ENCODE assay signal across 28 cellular contexts in the genomic region with DNA sequence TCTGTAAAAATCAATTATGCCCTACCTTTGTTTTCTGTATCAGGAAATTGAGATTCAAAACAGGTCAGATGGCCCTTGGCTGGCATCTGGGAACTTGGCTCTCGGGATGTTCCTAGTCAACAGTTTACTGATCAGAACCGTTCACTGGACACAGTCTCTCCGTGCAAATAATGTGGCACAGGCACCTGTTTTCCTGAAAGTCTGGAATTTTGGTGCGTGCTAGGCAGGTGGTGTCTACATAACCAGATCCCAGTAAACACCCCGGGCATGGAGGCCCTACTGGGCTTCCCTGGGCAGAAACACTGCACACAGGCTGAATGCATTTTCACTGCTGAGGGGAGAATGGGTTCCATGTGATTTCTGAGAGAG. TPM values are rescaled to one million over a fixed set of nuclear protein-coding genes. Genes with fewer than 3 reads are reported as not detected.
DNase-seq lines count a peak whose midpoint lies in the region; ATAC-seq and TF ChIP-seq lines count a peak whose summit lies in the region.
"Had no signal": no experiment of that assay in that cellular context is flagged by ENCODE, and none has a peak within 500 bp of the region (broad histone marks: within the 10 kb centered on the region; RNA-seq: fewer than 3 reads in every experiment).

No MANE protein-coding gene starts in this region.

- H2BK15ac ChIP-seq in mesenchymal stem cell (ENCODE audit: low read depth, poor library complexity, severe bottlenecking) = no peak overlapping the region

- peak overlapping the region; percentile 47 for H3K27ac ChIP-seq in AG04450 (ENCODE audit: low read depth, low read length)
- H3K27ac ChIP-seq in DND-41 (ENCODE audit: low read length) = no peak overlapping the region
- peak overlapping the region; percentile 4 for H3K27ac ChIP-seq in VCaP
- H3K27ac ChIP-seq in right lobe of liver = peak overlapping the region in 2 of 3 donors; percentile 52 to 53
- no peak overlapping the region for H3K27ac ChIP-seq in mesenchymal stem cell (ENCODE audit: low read length, poor library complexity, severe bottlenecking)
- H3K27ac ChIP-seq: body of pancreas, esophagus muscularis mucosa, hepatocyte, left lung, SJCRH30, thoracic aorta, vagina had no signal

- H4K8ac ChIP-seq in mesenchymal stem cell (ENCODE audit: low read length) = no peak overlapping the region

- TF ChIP-seq POLR2A in right lobe of liver (IDR thresholded peaks at IDR 0.05) = no peak

- H3K23ac ChIP-seq in mesenchymal stem cell (ENCODE audit: low read length in 2 of 2) = no peak overlapping the region

- ATAC-seq in DND-41 (ENCODE audit: insufficient read depth, low read depth) (no peak), right lobe of liver (peak; percentile 40 to 71 (median 62))
- ATAC-seq: body of pancreas; left lung; naive thymus-derived CD8-positive, alpha-beta T cell; Panc1; stimulated activated memory B cell treated with anti-CD40 and anti-IgM and Interleukin-4, amounts not matched to agents 10 μg/mL and 1 μg/mL and 100 μg/mL, for 72 hours had no signal

- peaks cover 95% of the 10 kb centered on the region for H3K36me3 ChIP-seq in DND-41 (ENCODE audit: insufficient read depth, low read length)
- peaks cover 14 to 96% (median 43%) of the 10 kb centered on the region in 4 donors for H3K36me3 ChIP-seq in right lobe of liver
- H3K36me3 ChIP-seq in mesenchymal stem cell (ENCODE audit: control insufficient read depth in 1 of 2, insufficient read depth in 2 of 2, low read depth in 1 of 2, low read length in 2 of 2) = peaks cover 91 to 94% of the 10 kb centered on the region in 2 experiments

- POLR2A ChIA-PET in AG04450 (lab: Yijun Ruan, JAX) = interaction anchor here (2.2 kb wide), 1 partner anchor 7 kb away, joined by 28 read pairs; a partner anchor contains a TSS

- H3K4ac ChIP-seq in mesenchymal stem cell (ENCODE audit: low read depth in 1 of 2, low read length in 2 of 2) = no peak overlapping the region

- H2BK120ac ChIP-seq in mesenchymal stem cell (ENCODE audit: low read depth, low read length) = no peak overlapping the region

- 31% methylated on average over 5 of the region's 5 CpGs for WGBS in right lobe of liver (ENCODE audit: insufficient coverage, low coverage, low lambda C conversion rate, missing lambda C conversion rate)
- 91% methylated on average over 5 of the region's 5 CpGs for WGBS in mesenchymal stem cell

- H2BK5ac ChIP-seq in mesenchymal stem cell (ENCODE audit: low read depth, low read length, poor library complexity, severe bottlenecking) = no peak overlapping the region

- CTCF ChIA-PET in AG04450 (lab: Charles Lee) = no interaction called here

- no peak overlapping the region for H3K9ac ChIP-seq in DND-41 (ENCODE audit: low read depth, low read length)
- H3K9ac ChIP-seq in mesenchymal stem cell (ENCODE audit: low read length) = no peak overlapping the region

- peaks cover 24% of the 10 kb centered on the region for H3K79me1 ChIP-seq in mesenchymal stem cell (replicated peaks; ENCODE audit: low read length, poor library complexity, severe bottlenecking)

- peaks cover 92% of the 10 kb centered on the region for H4K20me1 ChIP-seq in DND-41 (ENCODE audit: insufficient read depth, low read length)

- H3K4me3 ChIP-seq in AG04450 (ENCODE audit: low read depth, low read length) (no peak overlapping the region), DND-41 (ENCODE audit: low read depth in 1 of 2, low read length in 2 of 2) (no peak overlapping the region), right lobe of liver (no peak overlapping the region), mesenchymal stem cell (ENCODE audit: insufficient read depth in 1 of 2, low read depth in 1 of 2, low read length in 2 of 2) (no peak overlapping the region)
- H3K4me3 ChIP-seq: body of pancreas, esophagus muscularis mucosa, hepatocyte, left lung, SJCRH30, thoracic aorta, vagina had no signal

- H2AFZ ChIP-seq in DND-41 (ENCODE audit: low read depth, low read length) = no peak overlapping the region
- no peak overlapping the region for H2AFZ ChIP-seq in mesenchymal stem cell (ENCODE audit: low read depth, low read length)
- H2AFZ ChIP-seq: hepatocyte had no signal

- no peak for DNase-seq in AG04450 (ENCODE audit: low read depth, low spot score)
- DNase-seq in DND-41 = no peak
- DNase-seq in right lobe of liver = peak in 1 of 3 donors; percentile 55
- no peak for DNase-seq in NCI-H526 (lab: John Stamatoyannopoulos, UW)
- no peak for DNase-seq in kidney tubule cell (ENCODE audit: low spot score)
- no peak for DNase-seq in mesenchymal stem cell
- DNase-seq: activated CD4-positive, alpha-beta T cell treated with anti-CD3 and anti-CD28 coated beads for 48 hours; activated CD8-positive, alpha-beta memory T cell treated with anti-CD3 and anti-CD28 coated beads, Interleukin-2, amount 50 U/mL, for 4 hours; body of pancreas; CD4-positive, alpha-beta memory T cell; DMS153; immature natural killer cell; KG1; left lung; naive thymus-derived CD8-positive, alpha-beta T cell; NCI-H146; NCI-H510A treated with DMSO at 0.1 percent for 48 hours; NK-92 treated with Interleukin-12 subunit alpha and Interleukin-12 subunit beta, amount 100 ng/mL, for 24 hours; SJCRH30; small intestine; stimulated activated CD4-positive, alpha-beta T cell treated with anti-CD3 and anti-CD28 coated beads, Interleukin-2, amount 100 ng/mL, for 48 hours had no signal

- peak overlapping the region; percentile 27; the same call in 1 of the 2 replicates for H3K4me2 ChIP-seq in DND-41 (ENCODE audit: insufficient read depth, low read length)
- H3K4me2 ChIP-seq in mesenchymal stem cell (ENCODE audit: low read length, poor library complexity, severe bottlenecking) = no peak overlapping the region
- H3K4me2 ChIP-seq: hepatocyte had no signal

- H3K4me1 ChIP-seq in DND-41 (ENCODE audit: insufficient read depth, low read length) (peaks cover 36% of the 10 kb centered on the region), right lobe of liver (peaks cover 0 to 28% (median 13%) of the 10 kb centered on the region in 4 donors), mesenchymal stem cell (ENCODE audit: control insufficient read depth, insufficient read depth, low read depth, low read length) (peaks cover 29% of the 10 kb centered on the region)
- H3K4me1 ChIP-seq: body of pancreas had no signal

- H3K27me3 ChIP-seq in AG04450 (ENCODE audit: control insufficient read depth, insufficient read depth, low read length) (no peaks in the 10 kb centered on the region), DND-41 (ENCODE audit: insufficient read depth, low read length, poor library complexity) (no peaks in the 10 kb centered on the region), right lobe of liver (no peaks in the 10 kb centered on the region), mesenchymal stem cell (ENCODE audit: control insufficient read depth in 1 of 2, insufficient read depth in 1 of 2, low read length in 2 of 2) (no peaks in the 10 kb centered on the region)
- H3K27me3 ChIP-seq: body of pancreas, esophagus muscularis mucosa, hepatocyte, left lung, SJCRH30, vagina had no signal

- TF ChIP-seq CTCF in AG04450 (IDR thresholded peaks at IDR 0.05; ENCODE audit: low read depth, low read length) (no peak), DND-41 (IDR thresholded peaks at IDR 0.05; ENCODE audit: borderline replicate concordance, extremely low read depth, low read length, poor library complexity, severe bottlenecking) (no peak), VCaP (conservative IDR thresholded peaks at IDR 0.05) (no peak), right lobe of liver (IDR thresholded peaks at IDR 0.05) (no peak)

- H4K91ac ChIP-seq in mesenchymal stem cell (ENCODE audit: low read length) = no peak overlapping the region

- no peak overlapping the region for H3K14ac ChIP-seq in mesenchymal stem cell (ENCODE audit: low read length in 2 of 2)

- no peak overlapping the region for H2AK5ac ChIP-seq in mesenchymal stem cell (ENCODE audit: low read length, severe bottlenecking)

- intact Hi-C loops in right lobe of liver (cut with DNase I) = no loop called here

- H3K18ac ChIP-seq in mesenchymal stem cell (ENCODE audit: low read depth in 1 of 2, low read length in 2 of 2) = no peak overlapping the region

- H2BK12ac ChIP-seq in mesenchymal stem cell (ENCODE audit: low read length in 2 of 2) = no peak overlapping the region

- no peaks in the 10 kb centered on the region; the same call in 1 of the 2 replicates for H3K9me3 ChIP-seq in AG04450 (ENCODE audit: control insufficient read depth, insufficient read depth, low read length)
- H3K9me3 ChIP-seq in DND-41 (ENCODE audit: insufficient read depth, low read length, severe bottlenecking) = no peaks in the 10 kb centered on the region
- H3K9me3 ChIP-seq in right lobe of liver = no peaks in the 10 kb centered on the region
- H3K9me3 ChIP-seq in mesenchymal stem cell (ENCODE audit: control insufficient read depth, low read length) = no peaks in the 10 kb centered on the region
- H3K9me3 ChIP-seq: body of pancreas, left lung, SJCRH30, thoracic aorta, vagina had no signal

- peaks cover 90% of the 10 kb centered on the region for H3K79me2 ChIP-seq in DND-41 (ENCODE audit: insufficient read depth, low read length)

RNA-seq across cellular contexts. Expression of a gene that starts 7.5 kb away (rescaled TPM):
- 14.4 and 18.5 TPM in 2 replicates for polyA plus RNA-seq in AG04450 (2011; rRNA removed)
- polyA minus RNA-seq in AG04450 (2011; rRNA and poly(A)+ RNA removed) = 8.2 and 10.6 TPM in 2 replicates
- total RNA-seq in right lobe of liver = 10 to 100 TPM in 2 of 6 experiments, 1 to 10 TPM in 4; 2.5 to 21.8 (median 8.5) TPM
- 33.0 TPM for polyA plus RNA-seq in mesenchymal stem cell (2013, experiment 1 of 2)
- 30.3 TPM for polyA plus RNA-seq in mesenchymal stem cell (2013, experiment 2 of 2)

RNA-seq across cellular contexts. Expression of a gene that starts 45.0 kb away (rescaled TPM):
- polyA plus RNA-seq in AG04450 (2011; rRNA removed) = 24.1 and 30.1 TPM in 2 replicates
- 32.5 and 43.0 TPM in 2 replicates for polyA minus RNA-seq in AG04450 (2011; rRNA and poly(A)+ RNA removed)
- total RNA-seq in right lobe of liver = 10 to 100 TPM in 5 of 6 experiments, 1 to 10 TPM in 1; 9.7 to 16.0 (median 12.9) TPM
- polyA plus RNA-seq in mesenchymal stem cell (2013, experiment 1 of 2) = 17.5 TPM
- 16.6 TPM for polyA plus RNA-seq in mesenchymal stem cell (2013, experiment 2 of 2)

Comparison
In these comparisons a context has a peak if more than half of its experiments do, and no peak if none do; other contexts are left out.
1. H3K27ac ChIP-seq: peak in AG04450 (single experiment), VCaP (single experiment) and right lobe of liver (2 of 3); none in DND-41 (single experiment) and mesenchymal stem cell (single experiment).